In genomic region chr7:36152756-36153570, GRCh38 we compare ENCODE assay signal across 8 cellular contexts. TPM values are rescaled to one million over a fixed set of nuclear protein-coding genes. Genes with fewer than 3 reads are reported as not detected.
DNase-seq lines count a peak whose midpoint lies in the region; ATAC-seq and TF ChIP-seq lines count a peak whose summit lies in the region.

Gene EEPD1 (plus strand): TSS chr7:36153254. CDS start chr7:36154325, 1,071 bp downstream.

- 0 out of 2 replicates have a peak, but pooled peaks cover 3% of the 10 kb centered on the region for H3K4me1 ChIP-seq in H9 (ENCODE audit: insufficient read depth, low read length)

- DNase-seq in ELF-1 (ENCODE audit: low read depth, low spot score) = peak; percentile 99
- peak; percentile 99 for DNase-seq in H9
- DNase-seq in M059J (ENCODE audit: low read depth) = peak; percentile 99
- peak; percentile 94 for DNase-seq in SHP77 treated with DMSO at 0.1 percent for 48 hours (lab: John Stamatoyannopoulos, UW)
- DNase-seq in activated effector memory CD4-positive, alpha-beta T cell treated with anti-CD3 and anti-CD28 coated beads, Interleukin-2, amount 50 U/mL, for 16 hours = peak; percentile 100
- DNase-seq in fibroblast of the aortic adventitia (ENCODE audit: low read depth) = peak; percentile 98
- peak; percentile 99 for DNase-seq in stimulated activated naive CD8-positive, alpha-beta T cell treated with anti-CD3 and anti-CD28 coated beads, Interleukin-15, Interleukin-2, amounts not matched to agents 100 U/mL and 50 U/mL, for 24 hours

- peak; percentile 98 for ATAC-seq in stimulated activated naive CD8-positive, alpha-beta T cell treated with anti-CD3 and anti-CD28 coated beads, Interleukin-15, Interleukin-2, amounts not matched to agents 100 U/mL and 50 U/mL, for 24 hours

- no peak within 1 kb of the TSS for H4K5ac ChIP-seq in H9 (ENCODE audit: insufficient read length, low read depth, low read length)

- H3K9ac ChIP-seq in H9 (ENCODE audit: extremely low read depth, insufficient read length, low read length) = peak within 1 kb of the TSS; percentile 23

- no peak within 1 kb of the TSS for H3K27ac ChIP-seq in H9 (ENCODE audit: insufficient read length, low read depth, low read length)

- H3K4me3 Mint-ChIP-seq in H9 (peak within 1 kb of the TSS; percentile 76 to 88), nephron (peak within 1 kb of the TSS; percentile 83 to 90 (median 87))

- no peak within 1 kb of the TSS for H2AK5ac ChIP-seq in H9 (ENCODE audit: insufficient read length, low read length)

- H3K27me3 Mint-ChIP-seq in H9 (ENCODE audit: low read depth) (peaks cover 18% of the 10 kb centered on the region), nephron (ENCODE audit: low read depth) (peaks cover 4% of the 10 kb centered on the region)

- peaks cover 8% of the 10 kb centered on the region for H3K23me2 ChIP-seq in H9 (ENCODE audit: insufficient read length, low read depth, low read length, poor library complexity, severe bottlenecking)

- peak within 1 kb of the TSS; percentile 73 to 90 (median 89); a peak in 5 of 7 replicates for H3K27ac Mint-ChIP-seq in H9
- H3K27ac Mint-ChIP-seq in nephron = peak within 1 kb of the TSS; percentile 90 to 95 (median 91)

- H3K4me1 Mint-ChIP-seq in H9 (peaks cover 34 to 39% of the 10 kb centered on the region in 2 experiments), nephron (peaks cover 49% of the 10 kb centered on the region)

- peak within 1 kb of the TSS; percentile 77 for H3K4me2 ChIP-seq in H9 (ENCODE audit: insufficient read depth, insufficient read length, low read length)

- H2AFZ ChIP-seq in H9 (ENCODE audit: low read length) = peak within 1 kb of the TSS; percentile 53

- no peaks in the 10 kb centered on the region for H4K20me1 ChIP-seq in H9 (ENCODE audit: control insufficient read depth, insufficient read depth, insufficient read length)

- no peak within 1 kb of the TSS for H3K56ac ChIP-seq in H9 (ENCODE audit: insufficient read length, low read depth, low read length)

- H2BK5ac ChIP-seq in H9 (ENCODE audit: insufficient read length, low read length) = no peak within 1 kb of the TSS

- no peak within 1 kb of the TSS for H2BK15ac ChIP-seq in H9 (ENCODE audit: low read depth, low read length)

- no peak within 1 kb of the TSS for H2BK12ac ChIP-seq in H9 (ENCODE audit: insufficient read length, low read depth, low read length)

- no peaks in the 10 kb centered on the region for H3K9me3 ChIP-seq in H9 (ENCODE audit: control insufficient read depth, low read depth, low read length)

- H4K8ac ChIP-seq in H9 (replicated peaks; ENCODE audit: insufficient read length, low read depth, low read length) = no peak within 1 kb of the TSS

- H2BK120ac ChIP-seq in H9 (ENCODE audit: low read depth, low read length, poor library complexity, severe bottlenecking) = no peak within 1 kb of the TSS

- TF ChIP-seq CTCF in H9 (conservative IDR thresholded peaks at IDR 0.05) (no peak), fibroblast of the aortic adventitia (IDR thresholded peaks at IDR 0.05; ENCODE audit: insufficient read depth, low read length) (no peak), nephron (IDR thresholded peaks at IDR 0.05; ENCODE audit: unreplicated experiment in 3 of 3) (no peak)

- no peak within 1 kb of the TSS for H3K4ac ChIP-seq in H9 (ENCODE audit: low read depth, low read length)

- no CpG with 5 or more reads among the region's 88 CpGs for WGBS in H9 (ENCODE audit: extremely low coverage, insufficient read length, low lambda C conversion rate)

- peak within 1 kb of the TSS; percentile 72 for H3K4me3 ChIP-seq in fibroblast of the aortic adventitia (ENCODE audit: low read depth, low read length)

- H3K36me3 Mint-ChIP-seq in H9 (ENCODE audit: insufficient read depth in 1 of 3, low read depth in 3 of 3) (peaks cover 7 to 16% (median 14%) of the 10 kb centered on the region in 3 experiments; a peak in 6 of 7 replicates), nephron (ENCODE audit: low read depth) (peaks cover 7% of the 10 kb centered on the region)

- H2BK20ac ChIP-seq in H9 (ENCODE audit: low read depth, low read length, poor library complexity, severe bottlenecking) = no peak within 1 kb of the TSS

- no peaks in the 10 kb centered on the region for H3K27me3 ChIP-seq in H9 (ENCODE audit: insufficient read depth, low read length)

- peaks cover 0 to 3% of the 10 kb centered on the region in 2 experiments; a peak in 2 of 5 replicates for H3K9me3 Mint-ChIP-seq in H9
- H3K9me3 Mint-ChIP-seq in nephron = no peaks in the 10 kb centered on the region

- no peak within 1 kb of the TSS for H4K91ac ChIP-seq in H9 (ENCODE audit: insufficient read length, low read depth, low read length)

- peaks cover 2% of the 10 kb centered on the region; the same call in 1 of the 2 replicates for H3K79me2 ChIP-seq in H9 (ENCODE audit: insufficient read depth, low read length)

- no peaks in the 10 kb centered on the region for H3K79me1 ChIP-seq in H9 (ENCODE audit: insufficient read depth, low read depth, low read length, poor library complexity, severe bottlenecking)

- H3K18ac ChIP-seq in H9 (ENCODE audit: insufficient read length, low read depth, low read length) = peak within 1 kb of the TSS; percentile 28

- H3K14ac ChIP-seq in H9 (ENCODE audit: insufficient read depth, low read length) = no peak within 1 kb of the TSS

- no peak within 1 kb of the TSS for H3K23ac ChIP-seq in H9 (ENCODE audit: insufficient read length, low read depth, low read length)

- no peak within 1 kb of the TSS for H3T11ph ChIP-seq in H9 (ENCODE audit: low read length)

RNA-seq across cellular contexts. Expression of gene EEPD1, which starts in this region (rescaled TPM):
- total RNA-seq in H9 (2021) (3.8 and 5.0 TPM in 2 replicates), fibroblast of the aortic adventitia (ENCODE audit: low replicate concordance) (5.2 and 5.7 TPM in 2 replicates)
- total RNA-seq in M059J (2014; rRNA removed; shearing (Covaris generic)) = 12.3 and 24.3 TPM in 2 replicates
